6 cellular contexts compared by ENCODE assay signal in genomic region chr10:70159366-70159765, GRCh38. TPM values are rescaled to one million over a fixed set of nuclear protein-coding genes. Genes with fewer than 3 reads are reported as not detected.
A peak's percentile ranks its signal among the peaks of the same experiment; 100 is the strongest.
DNase-seq lines count a peak whose midpoint lies in the region; ATAC-seq, FAIRE-seq and TF ChIP-seq lines count a peak whose summit lies in the region.
"Not testable (repeated sequence)": the region's sequence is repeated elsewhere in the genome, so short reads cannot be mapped to it uniquely, and the experiment has no call there.

No MANE protein-coding gene starts in this region.

- not testable (repeated sequence) for DNase-seq in WERI-Rb-1; activated CD8-positive, alpha-beta T cell treated with anti-CD3 and anti-CD28 coated beads for 36 hours; activated naive CD8-positive, alpha-beta T cell treated with anti-CD3 and anti-CD28 coated beads, Interleukin-2, amount 10 ng/mL, durations not matched to agents 7 days and 5 days; HepG2 (ENCODE audit: low spot score)

- not testable (repeated sequence) for H2AFZ ChIP-seq in ACC112 (ENCODE audit: low read length, unreplicated experiment); HepG2 (ENCODE audit: low read length)

- POLR2A ChIA-PET in HEK293 (lab: Yijun Ruan, JAX) (interaction anchor here (1.0 to 1.5 kb wide), 2 partner anchors 11 to 13 kb away, joined by 4 to 8 read pairs; partner anchors contain the start of genes SAR1A and TYSND1), HepG2 (lab: Yijun Ruan, JAX) (interaction anchor here (0.9 kb wide), 1 partner anchor 13 kb away, joined by 4 read pairs; the partner anchor contains the start of gene TYSND1)
- POLR2A ChIA-PET in activated CD8-positive, alpha-beta T cell treated with anti-CD3 and anti-CD28 coated beads for 36 hours (lab: Charles Lee), result interaction anchor here (1.2 to 6.1 kb wide), 3 partner anchors 9 to 13 kb away, joined by 5 to 35 read pairs (median 5); partner anchors contain the start of gene TYSND1
- POLR2A ChIA-PET in activated naive CD8-positive, alpha-beta T cell treated with anti-CD3 and anti-CD28 coated beads, Interleukin-2, amount 10 ng/mL, durations not matched to agents 7 days and 5 days (lab: Charles Lee), result not testable (repeated sequence)

- in situ Hi-C loops in HepG2 (cut with HindIII; ENCODE audit: extremely low pct_ligation_motif_present, low pct_unique_long_range_greater_than_20kb), result not testable (repeated sequence)

- H4K20me1 ChIP-seq in HepG2 (ENCODE audit: insufficient read depth, low read length), result peaks cover 47% of the 10 kb centered on the region

- H3K36me3 ChIP-seq in ACC112 (ENCODE audit: insufficient read depth, low read length) (peaks cover 49% of the 10 kb centered on the region), HEK293 (ENCODE audit: control insufficient read depth in 2 of 2, insufficient read depth in 1 of 2, low read length in 2 of 2) (peaks cover 33 to 81% of the 10 kb centered on the region in 2 experiments), WERI-Rb-1 (peaks cover 69% of the 10 kb centered on the region), HepG2 (replicated peaks in 1 of 2; ENCODE audit: control insufficient read depth in 1 of 2, insufficient read depth in 2 of 2, low read length in 2 of 2) (peaks cover 17 to 74% of the 10 kb centered on the region in 2 experiments)

- not testable (repeated sequence) for FAIRE-seq in HepG2 (lab: Jason Lieb, UNC)

- not testable (repeated sequence) for H3K4me3 ChIP-seq in ACC112 (ENCODE audit: low read depth, low read length); HEK293 (ENCODE audit: low read depth, low read length); WERI-Rb-1 (ENCODE audit: low read depth, low read length); HepG2 (replicated peaks in 1 of 3; ENCODE audit: insufficient read depth in 1 of 3, low read depth in 2 of 3, low read length in 3 of 3)

- not testable (repeated sequence) for H3K9ac ChIP-seq in HepG2 (ENCODE audit: insufficient read depth, low read depth, low read length)

- peaks cover 68% of the 10 kb centered on the region for H3K36me3 Mint-ChIP-seq in activated CD8-positive, alpha-beta T cell treated with anti-CD3 and anti-CD28 coated beads for 36 hours (ENCODE audit: low read depth)
- peaks cover 54% of the 10 kb centered on the region for H3K36me3 Mint-ChIP-seq in activated naive CD8-positive, alpha-beta T cell treated with anti-CD3 and anti-CD28 coated beads, Interleukin-2, amount 10 ng/mL, durations not matched to agents 7 days and 5 days

- H3K27ac Mint-ChIP-seq in activated CD8-positive, alpha-beta T cell treated with anti-CD3 and anti-CD28 coated beads for 36 hours, result peak overlapping the region; percentile 44
- H3K27ac Mint-ChIP-seq in activated naive CD8-positive, alpha-beta T cell treated with anti-CD3 and anti-CD28 coated beads, Interleukin-2, amount 10 ng/mL, durations not matched to agents 7 days and 5 days, result peak overlapping the region; percentile 30

- not testable (repeated sequence) for H3K9me3 ChIP-seq in HEK293 (ENCODE audit: control insufficient read depth, insufficient read depth, low read depth, low read length); WERI-Rb-1 (ENCODE audit: severe bottlenecking); HepG2 (ENCODE audit: low read length)

- not testable (repeated sequence) for TF ChIP-seq RAD21 in HepG2 (CRISPR knock-in tag; IDR thresholded peaks at IDR 0.05)

- H3K4me1 ChIP-seq in ACC112 (ENCODE audit: control insufficient read depth, insufficient read depth, low read length, unreplicated experiment), result peaks cover 53% of the 10 kb centered on the region
- not testable (repeated sequence) for H3K4me1 ChIP-seq in HEK293 (ENCODE audit: control insufficient read depth, insufficient read depth, low read length)
- peaks cover 70% of the 10 kb centered on the region for H3K4me1 ChIP-seq in HepG2 (ENCODE audit: insufficient read depth, low read length)

- not testable (repeated sequence) for H3K9me3 Mint-ChIP-seq in activated CD8-positive, alpha-beta T cell treated with anti-CD3 and anti-CD28 coated beads for 36 hours; activated naive CD8-positive, alpha-beta T cell treated with anti-CD3 and anti-CD28 coated beads, Interleukin-2, amount 10 ng/mL, durations not matched to agents 7 days and 5 days

- not testable (repeated sequence) for H3K4me2 ChIP-seq in HepG2 (ENCODE audit: low read depth, low read length)

- H3K79me2 ChIP-seq in ACC112 (ENCODE audit: control insufficient read depth, insufficient read depth, low read length, unreplicated experiment), result peaks cover 87% of the 10 kb centered on the region
- H3K79me2 ChIP-seq in HepG2 (ENCODE audit: insufficient read depth, low read length), result peaks cover 70% of the 10 kb centered on the region

- peaks cover 61% of the 10 kb centered on the region for H3K4me1 Mint-ChIP-seq in activated CD8-positive, alpha-beta T cell treated with anti-CD3 and anti-CD28 coated beads for 36 hours (ENCODE audit: low read depth)
- H3K4me1 Mint-ChIP-seq in activated naive CD8-positive, alpha-beta T cell treated with anti-CD3 and anti-CD28 coated beads, Interleukin-2, amount 10 ng/mL, durations not matched to agents 7 days and 5 days, result peaks cover 54% of the 10 kb centered on the region

- BruUV-seq in HepG2 (replicated peaks; lab: Mats Ljungman, UMichigan), result not testable (repeated sequence)

- H3K4me3 Mint-ChIP-seq in activated CD8-positive, alpha-beta T cell treated with anti-CD3 and anti-CD28 coated beads for 36 hours; activated naive CD8-positive, alpha-beta T cell treated with anti-CD3 and anti-CD28 coated beads, Interleukin-2, amount 10 ng/mL, durations not matched to agents 7 days and 5 days: not testable (repeated sequence)

- ATAC-seq in activated CD8-positive, alpha-beta T cell treated with anti-CD3 and anti-CD28 coated beads for 36 hours; activated naive CD8-positive, alpha-beta T cell treated with anti-CD3 and anti-CD28 coated beads, Interleukin-2, amount 10 ng/mL, durations not matched to agents 7 days and 5 days (ENCODE audit: low read depth); HepG2: not testable (repeated sequence)

- H3K27me3 Mint-ChIP-seq in activated CD8-positive, alpha-beta T cell treated with anti-CD3 and anti-CD28 coated beads for 36 hours; activated naive CD8-positive, alpha-beta T cell treated with anti-CD3 and anti-CD28 coated beads, Interleukin-2, amount 10 ng/mL, durations not matched to agents 7 days and 5 days: not testable (repeated sequence)

- TF ChIP-seq CTCF in HEK293 (tag by site-specific recombination; IDR thresholded peaks at IDR 0.05); WERI-Rb-1 (IDR thresholded peaks at IDR 0.05; ENCODE audit: low read depth, low read length); activated CD8-positive, alpha-beta T cell treated with anti-CD3 and anti-CD28 coated beads for 36 hours (IDR thresholded peaks at IDR 0.05); HepG2 (CRISPR knock-in tag; IDR thresholded peaks at IDR 0.05): not testable (repeated sequence)

- TF ChIP-seq POLR2A in HepG2 (IDR thresholded peaks at IDR 0.05; ENCODE audit: insufficient read depth in 1 of 2, low read depth in 2 of 2, low read length in 2 of 2), result not testable (repeated sequence)

- TF ChIP-seq EP300 in HepG2 (IDR thresholded peaks at IDR 0.05; ENCODE audit: low read depth in 2 of 2, low read length in 2 of 2); HepG2 (CRISPR knock-in tag; IDR thresholded peaks at IDR 0.05; ENCODE audit: borderline replicate concordance): not testable (repeated sequence)

- intact Hi-C loops in activated CD8-positive, alpha-beta T cell treated with anti-CD3 and anti-CD28 coated beads for 36 hours (cut with micrococcal nuclease); HepG2 (cut with micrococcal nuclease; ENCODE audit: unreplicated experiment): not testable (repeated sequence)

- CTCF ChIA-PET in HEK293 (lab: Yijun Ruan, JAX), result interaction anchor here (5.5 kb wide), 1 partner anchor 13 kb away, joined by 43 read pairs; the partner anchor contains the start of gene TYSND1
- CTCF ChIA-PET in activated CD8-positive, alpha-beta T cell treated with anti-CD3 and anti-CD28 coated beads for 36 hours (lab: Charles Lee), result interaction anchor here (1.5 to 2.8 kb wide), 3 partner anchors 13 to 51 kb away, joined by 3 to 15 read pairs (median 3); partner anchors contain the start of gene TYSND1
- CTCF ChIA-PET in HepG2 (lab: Yijun Ruan, JAX; ENCODE audit: low intra/inter-chr PET ratio, low total read pairs), result not testable (repeated sequence)

- WGBS in HepG2 (ENCODE audit: low lambda C conversion rate), result 59% methylated on average over 3 of the region's 3 CpGs

- peak overlapping the region; percentile 25; the same call in 1 of the 2 replicates for H3K27ac ChIP-seq in ACC112 (ENCODE audit: low read depth, low read length)
- not testable (repeated sequence) for H3K27ac ChIP-seq in HEK293 (ENCODE audit: extremely low read depth, low read depth, low read length); HepG2 (ENCODE audit: extremely low read length, insufficient read depth, low read length)
- peak overlapping the region; percentile 5 for H3K27ac ChIP-seq in WERI-Rb-1

- not testable (repeated sequence) for H3K27me3 ChIP-seq in ACC112 (ENCODE audit: insufficient read depth, low read length); WERI-Rb-1 (ENCODE audit: insufficient read depth, low read depth, severe bottlenecking); HepG2 (ENCODE audit: control insufficient read depth in 1 of 2, insufficient read depth in 2 of 2, low read length in 2 of 2)

RNA-seq across cellular contexts. Expression of gene SAR1A, which starts 10.9 kb away (rescaled TPM):
- 100 to 1,000 TPM in 1 of 2 experiments, 10 to 100 TPM in 1; 95.9 to 101 TPM for total RNA-seq in activated CD8-positive, alpha-beta T cell treated with anti-CD3 and anti-CD28 coated beads for 36 hours
- total RNA-seq in activated naive CD8-positive, alpha-beta T cell treated with anti-CD3 and anti-CD28 coated beads, Interleukin-2, amount 10 ng/mL, durations not matched to agents 7 days and 5 days, result 100 to 1,000 TPM; 131 to 134 TPM
- total RNA-seq in HepG2 (2016; rRNA removed; fragmentation: Illumina TruSeq; extraction: Trizol), result 104 and 117 TPM in 2 replicates
- 53.7 and 67.8 TPM in 2 replicates for total RNA-seq in HepG2 (2016; cell fraction: cytosol; rRNA removed; fragmentation: Illumina TruSeq; extraction: Trizol; ENCODE audit: low read depth)
- 98.6 and 118 TPM in 2 replicates for total RNA-seq in HepG2 (2016; cell fraction: insoluble cytoplasmic fraction; rRNA removed; fragmentation: Illumina TruSeq; extraction: Trizol)
- total RNA-seq in HepG2 (2016; cell fraction: membrane; rRNA removed; fragmentation: Illumina TruSeq; extraction: Trizol), result 40.3 and 46.7 TPM in 2 replicates
- total RNA-seq in HepG2 (2016; cell fraction: nucleus; rRNA removed; fragmentation: Illumina TruSeq; extraction: Trizol), result 88.9 and 106 TPM in 2 replicates
- 42.7 and 51.4 TPM in 2 replicates for polyA plus RNA-seq in HepG2 (2011; rRNA removed)
- 18.7 and 26.3 TPM in 2 replicates for polyA plus RNA-seq in HepG2 (2011; cell fraction: cytosol; rRNA removed)
- 20.6 and 21.6 TPM in 2 replicates for polyA plus RNA-seq in HepG2 (2011; cell fraction: nucleus; rRNA removed)
- 43.4 and 54.2 TPM in 2 replicates for polyA plus RNA-seq in HepG2 (2012)
- polyA plus RNA-seq in HepG2 (2016; cell fraction: cytosol; fragmentation: Illumina TruSeq; extraction: Trizol; ENCODE audit: low read depth), result 17.3 and 19.4 TPM in 2 replicates
- polyA plus RNA-seq in HepG2 (2016; cell fraction: insoluble cytoplasmic fraction; fragmentation: Illumina TruSeq; extraction: Trizol; ENCODE audit: low read depth), result 65.1 and 69.7 TPM in 2 replicates
- 14.1 and 16.4 TPM in 2 replicates for polyA plus RNA-seq in HepG2 (2016; cell fraction: membrane; fragmentation: Illumina TruSeq; extraction: Trizol; ENCODE audit: low read depth)
- 125 and 135 TPM in 2 replicates for polyA plus RNA-seq in HepG2 (2016; cell fraction: nucleus; fragmentation: Illumina TruSeq; extraction: Trizol; ENCODE audit: insufficient read depth, low read depth)
- polyA minus RNA-seq in HepG2 (2011; rRNA and poly(A)+ RNA removed; ENCODE audit: low replicate concordance), result 86.9 and 186 TPM in 2 replicates
- 41.2 and 47.2 TPM in 2 replicates for polyA minus RNA-seq in HepG2 (2011; cell fraction: cytosol; rRNA and poly(A)+ RNA removed)
- 43.6 and 52.5 TPM in 2 replicates for polyA minus RNA-seq in HepG2 (2011; cell fraction: nucleus; rRNA and poly(A)+ RNA removed)

RNA-seq across cellular contexts. Expression of gene TYSND1, which starts 12.9 kb away (rescaled TPM):
- 10 to 100 TPM; 20.0 to 20.3 TPM for total RNA-seq in activated CD8-positive, alpha-beta T cell treated with anti-CD3 and anti-CD28 coated beads for 36 hours
- 10 to 100 TPM; 18.4 to 19.0 TPM for total RNA-seq in activated naive CD8-positive, alpha-beta T cell treated with anti-CD3 and anti-CD28 coated beads, Interleukin-2, amount 10 ng/mL, durations not matched to agents 7 days and 5 days
- total RNA-seq in HepG2 (2016; rRNA removed; fragmentation: Illumina TruSeq; extraction: Trizol), result 6.8 and 8.9 TPM in 2 replicates
- 2.8 and 2.9 TPM in 2 replicates for total RNA-seq in HepG2 (2016; cell fraction: cytosol; rRNA removed; fragmentation: Illumina TruSeq; extraction: Trizol; ENCODE audit: low read depth)
- total RNA-seq in HepG2 (2016; cell fraction: insoluble cytoplasmic fraction; rRNA removed; fragmentation: Illumina TruSeq; extraction: Trizol), result 6.9 and 8.5 TPM in 2 replicates
- 4.6 and 5.0 TPM in 2 replicates for total RNA-seq in HepG2 (2016; cell fraction: membrane; rRNA removed; fragmentation: Illumina TruSeq; extraction: Trizol)
- 8.5 and 8.7 TPM in 2 replicates for total RNA-seq in HepG2 (2016; cell fraction: nucleus; rRNA removed; fragmentation: Illumina TruSeq; extraction: Trizol)
- polyA plus RNA-seq in HepG2 (2011; rRNA removed), result 3.3 and 4.6 TPM in 2 replicates
- polyA plus RNA-seq in HepG2 (2011; cell fraction: cytosol; rRNA removed), result 2.7 and 3.0 TPM in 2 replicates
- polyA plus RNA-seq in HepG2 (2011; cell fraction: nucleus; rRNA removed), result 9.5 and 11.8 TPM in 2 replicates
- 3.2 and 4.1 TPM in 2 replicates for polyA plus RNA-seq in HepG2 (2012)
- 1.8 and 2.0 TPM in 2 replicates for polyA plus RNA-seq in HepG2 (2016; cell fraction: cytosol; fragmentation: Illumina TruSeq; extraction: Trizol; ENCODE audit: low read depth)
- polyA plus RNA-seq in HepG2 (2016; cell fraction: insoluble cytoplasmic fraction; fragmentation: Illumina TruSeq; extraction: Trizol; ENCODE audit: low read depth), result 5.6 and 5.9 TPM in 2 replicates
- 2.8 and 3.0 TPM in 2 replicates for polyA plus RNA-seq in HepG2 (2016; cell fraction: membrane; fragmentation: Illumina TruSeq; extraction: Trizol; ENCODE audit: low read depth)
- 13.4 and 14.6 TPM in 2 replicates for polyA plus RNA-seq in HepG2 (2016; cell fraction: nucleus; fragmentation: Illumina TruSeq; extraction: Trizol; ENCODE audit: insufficient read depth, low read depth)
- 6.5 and 19.5 TPM in 2 replicates for polyA minus RNA-seq in HepG2 (2011; rRNA and poly(A)+ RNA removed; ENCODE audit: low replicate concordance)
- polyA minus RNA-seq in HepG2 (2011; cell fraction: cytosol; rRNA and poly(A)+ RNA removed), result 2.1 and 3.2 TPM in 2 replicates
- 4.1 and 4.4 TPM in 2 replicates for polyA minus RNA-seq in HepG2 (2011; cell fraction: nucleus; rRNA and poly(A)+ RNA removed)

RNA-seq across cellular contexts. Expression of gene AIFM2, which starts 26.7 kb away (rescaled TPM):
- 1 to 10 TPM; 6.3 to 8.2 TPM for total RNA-seq in activated CD8-positive, alpha-beta T cell treated with anti-CD3 and anti-CD28 coated beads for 36 hours
- total RNA-seq in activated naive CD8-positive, alpha-beta T cell treated with anti-CD3 and anti-CD28 coated beads, Interleukin-2, amount 10 ng/mL, durations not matched to agents 7 days and 5 days, result 1 to 10 TPM; 7.3 to 7.9 TPM
- 20.3 and 29.6 TPM in 2 replicates for total RNA-seq in HepG2 (2016; rRNA removed; fragmentation: Illumina TruSeq; extraction: Trizol)
- 5.3 and 5.8 TPM in 2 replicates for total RNA-seq in HepG2 (2016; cell fraction: cytosol; rRNA removed; fragmentation: Illumina TruSeq; extraction: Trizol; ENCODE audit: low read depth)
- total RNA-seq in HepG2 (2016; cell fraction: insoluble cytoplasmic fraction; rRNA removed; fragmentation: Illumina TruSeq; extraction: Trizol), result 20.5 and 28.1 TPM in 2 replicates
- 15.5 and 15.7 TPM in 2 replicates for total RNA-seq in HepG2 (2016; cell fraction: membrane; rRNA removed; fragmentation: Illumina TruSeq; extraction: Trizol)
- 19.1 and 21.7 TPM in 2 replicates for total RNA-seq in HepG2 (2016; cell fraction: nucleus; rRNA removed; fragmentation: Illumina TruSeq; extraction: Trizol)
- 29.5 and 36.9 TPM in 2 replicates for polyA plus RNA-seq in HepG2 (2011; rRNA removed)
- 33.7 and 37.4 TPM in 2 replicates for polyA plus RNA-seq in HepG2 (2011; cell fraction: cytosol; rRNA removed)
- polyA plus RNA-seq in HepG2 (2011; cell fraction: nucleus; rRNA removed), result 23.7 and 28.1 TPM in 2 replicates
- 17.3 and 23.0 TPM in 2 replicates for polyA plus RNA-seq in HepG2 (2012)
- polyA plus RNA-seq in HepG2 (2016; cell fraction: cytosol; fragmentation: Illumina TruSeq; extraction: Trizol; ENCODE audit: low read depth), result 14.4 and 15.8 TPM in 2 replicates
- 62.5 and 67.2 TPM in 2 replicates for polyA plus RNA-seq in HepG2 (2016; cell fraction: insoluble cytoplasmic fraction; fragmentation: Illumina TruSeq; extraction: Trizol; ENCODE audit: low read depth)
- 20.3 and 20.6 TPM in 2 replicates for polyA plus RNA-seq in HepG2 (2016; cell fraction: membrane; fragmentation: Illumina TruSeq; extraction: Trizol; ENCODE audit: low read depth)
- polyA plus RNA-seq in HepG2 (2016; cell fraction: nucleus; fragmentation: Illumina TruSeq; extraction: Trizol; ENCODE audit: insufficient read depth, low read depth), result 51.6 and 53.4 TPM in 2 replicates
- 21.2 and 33.7 TPM in 2 replicates for polyA minus RNA-seq in HepG2 (2011; rRNA and poly(A)+ RNA removed; ENCODE audit: low replicate concordance)
- polyA minus RNA-seq in HepG2 (2011; cell fraction: cytosol; rRNA and poly(A)+ RNA removed), result 10.0 and 12.4 TPM in 2 replicates
- 15.5 and 16.9 TPM in 2 replicates for polyA minus RNA-seq in HepG2 (2011; cell fraction: nucleus; rRNA and poly(A)+ RNA removed)
